In the genomic region with DNA sequence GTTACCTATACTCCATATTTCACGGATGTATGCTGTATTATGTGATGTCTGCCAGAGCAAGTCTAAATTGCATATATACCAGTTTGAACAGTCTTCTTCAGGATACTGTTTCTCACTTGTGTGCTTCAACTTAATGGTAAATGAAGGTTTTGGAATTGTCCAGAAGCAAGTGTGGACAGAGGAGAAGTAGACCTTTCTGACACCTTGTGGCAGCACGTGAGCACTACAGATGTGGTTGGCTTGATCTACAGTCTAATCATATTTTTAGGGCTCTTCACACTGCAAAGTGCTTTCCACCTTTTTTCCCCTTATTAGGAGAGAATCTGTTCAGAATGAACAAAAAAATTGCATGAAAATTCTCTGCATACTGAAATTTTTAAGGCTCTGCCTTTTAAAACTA, we compare ENCODE assay signal across 8 cellular contexts. TPM values are rescaled to one million over a fixed set of nuclear protein-coding genes. Genes with fewer than 3 reads are reported as not detected.
DNase-seq lines count a peak whose midpoint lies in the region; ATAC-seq and TF ChIP-seq lines count a peak whose summit lies in the region.

No MANE protein-coding gene starts in this region.

- H3K9me3 Mint-ChIP-seq in T-cell, result no peaks in the 10 kb centered on the region

- H3K4me3 ChIP-seq in mammary epithelial cell (replicated peaks in 1 of 3; ENCODE audit: insufficient read depth in 1 of 3, low read depth in 2 of 3, low read length in 3 of 3), result no peak overlapping the region

- peaks cover 49 to 65% (median 58%) of the 10 kb centered on the region in 3 donors for H3K4me1 Mint-ChIP-seq in T-cell

- no peak overlapping the region for H3K9ac ChIP-seq in mammary epithelial cell (ENCODE audit: insufficient read depth, low read length)

- CTCF ChIA-PET in T-cell (lab: Charles Lee) (interaction anchor here (0.6 to 3.1 kb wide), 5 partner anchors 11 to 178 kb away, joined by 3 to 20 read pairs (median 6); partner anchors contain the start of gene MORC3 (in 1 of the 2)), mammary epithelial cell (lab: Charles Lee; ENCODE audit: low non-redundant PET) (interaction anchor here (0.7 kb wide), 1 partner anchor 33 kb away, joined by 3 read pairs; no protein-coding TSS in a partner anchor)

- in situ Hi-C loops in mammary epithelial cell (cut with MboI; ENCODE audit: low sequenced_read_pairs in 2 of 2), result loop anchor here in 1 of 2 donors (5.0 kb wide), 2 partner anchors 119 to 189 kb away; no protein-coding TSS in a partner anchor

- no peak overlapping the region for H2AFZ ChIP-seq in mammary epithelial cell (ENCODE audit: low read depth, low read length)

- peak overlapping the region in 2 of 3 donors; percentile 21 to 32 for H3K4me3 Mint-ChIP-seq in T-cell

- H3K27me3 Mint-ChIP-seq in T-cell, result no peaks in the 10 kb centered on the region

- WGBS in mammary epithelial cell (ENCODE audit: low coverage, missing lambda C conversion rate), result 0% methylated on average over 2 of the region's 2 CpGs

- no peak overlapping the region for H3K4me2 ChIP-seq in mammary epithelial cell (ENCODE audit: insufficient read depth, low read depth, low read length)

- ATAC-seq in T-cell (replicated peaks in 1 of 4) (peak; percentile 78 to 85 (median 82)), left colon (peak; percentile 87)

- H3K79me2 ChIP-seq in mammary epithelial cell (ENCODE audit: insufficient read depth, low read length), result peaks cover 98% of the 10 kb centered on the region

- no TSS peak for BruUV-seq in mammary epithelial cell (replicated peaks; lab: Mats Ljungman, UMichigan)

- H3K27me3 ChIP-seq in mammary epithelial cell (ENCODE audit: insufficient read depth, low read length), result no peaks in the 10 kb centered on the region

- H3K4me1 ChIP-seq in mammary epithelial cell (ENCODE audit: insufficient read depth, low read length), result peaks cover 4% of the 10 kb centered on the region

- peaks cover 24% of the 10 kb centered on the region for H3K36me3 Mint-ChIP-seq in T-cell

- no peak overlapping the region for H3K27ac ChIP-seq in mammary epithelial cell (ENCODE audit: insufficient read depth, low read depth, low read length)

- H3K9me3 ChIP-seq in mammary epithelial cell (replicated peaks; ENCODE audit: insufficient read depth, low read length), result no peaks in the 10 kb centered on the region

- intact Hi-C loops in mammary epithelial cell (cut with micrococcal nuclease) (loop anchor here (1.0 to 2.0 kb wide), 3 partner anchors 122 to 190 kb away; no protein-coding TSS in a partner anchor), left colon (cut with DNase I, micrococcal nuclease) (loop anchor here in 1 of 2 donors (10.0 kb wide), 1 partner anchor 186 kb away; no protein-coding TSS in a partner anchor)

- DNase-seq in activated gamma-delta T cell treated with Interleukin-2 at 50 U/mL for 16 hours (peak; percentile 43), activated gamma-delta T cell (lab: John Stamatoyannopoulos, UW) (no peak), LoVo (ENCODE audit: low spot score) (peak; percentile 58), T-cell (peak in 31 of 34 experiments; percentile 11 to 57 (median 40)), mammary epithelial cell (peak; percentile 36), left colon (peak; percentile 45 to 67), NCI-H128 (lab: John Stamatoyannopoulos, UW; ENCODE audit: unreplicated experiment) (no peak)
- peak; percentile 22 to 55 (median 38) for DNase-seq in stimulated activated naive CD4-positive, alpha-beta T cell (lab: John Stamatoyannopoulos, UW)

- no peaks in the 10 kb centered on the region for H4K20me1 ChIP-seq in mammary epithelial cell (ENCODE audit: insufficient read depth, low read length)

- H3K36me3 ChIP-seq in mammary epithelial cell (ENCODE audit: insufficient read depth, low read length), result peaks cover 2% of the 10 kb centered on the region

- POLR2A ChIA-PET in T-cell (lab: Charles Lee), result interaction anchor here in 1 of 2 donors (0.6 to 1.4 kb wide), 4 partner anchors 10 to 254 kb away, joined by 3 to 14 read pairs (median 5); partner anchors contain the start of gene MORC3

- dilution Hi-C loops in mammary epithelial cell (cut with HindIII; ENCODE audit: low sequenced_read_pairs), result no loop called here

- peak overlapping the region; percentile 74 to 76 for H3K27ac Mint-ChIP-seq in T-cell

- peak; percentile 74 to 85 for TF ChIP-seq CTCF in mammary epithelial cell (conservative IDR thresholded peaks at IDR 0.05 in 1 of 2, IDR thresholded peaks at IDR 0.05 in 1 of 2; ENCODE audit: extremely low read depth in 1 of 2, insufficient read depth in 1 of 2, low read depth in 1 of 2, low read length in 2 of 2)

RNA-seq across cellular contexts. Expression of gene MORC3, which starts 10.9 kb away (rescaled TPM):
- total RNA-seq in T-cell (10 to 100 TPM; 53.1 to 74.8 (median 71.6) TPM), mammary epithelial cell (10 to 100 TPM; 32.3 to 44.2 TPM), left colon (10 to 100 TPM; 23.4 to 29.7 TPM)
- polyA plus RNA-seq in mammary epithelial cell, result 11.9 TPM
- polyA minus RNA-seq in mammary epithelial cell, result 14.8 TPM

RNA-seq across cellular contexts. Expression of gene CHAF1B, which starts 54.3 kb away (rescaled TPM):
- total RNA-seq in T-cell, result 1 to 10 TPM; 2.1 to 5.1 (median 3.5) TPM
- 10 to 100 TPM in 1 of 2 donors, 1 to 10 TPM in 1; 2.3 to 12.3 TPM for total RNA-seq in mammary epithelial cell
- 10.3 TPM for polyA plus RNA-seq in mammary epithelial cell
- 8.2 TPM for polyA minus RNA-seq in mammary epithelial cell
- total RNA-seq in left colon, result 1 to 10 TPM; 1.4 to 2.7 TPM

Comparison
In these comparisons a context has a peak if more than half of its experiments do, and no peak if none do; other contexts are left out.
1. DNase-seq: peak in activated gamma-delta T cell treated with Interleukin-2 at 50 U/mL for 16 hours (single experiment), LoVo (single experiment), T-cell (31 of 34), mammary epithelial cell (single experiment), left colon (2 of 2) and stimulated activated naive CD4-positive, alpha-beta T cell (6 of 6); none in activated gamma-delta T cell (single experiment) and NCI-H128 (single experiment).